8 cellular contexts compared by ENCODE assay signal in genomic region chr3:10286596-10287295, GRCh38. TPM values are rescaled to one million over a fixed set of nuclear protein-coding genes. Genes with fewer than 3 reads are reported as not detected.
DNase-seq lines count a peak whose midpoint lies in the region; ATAC-seq lines count a peak whose summit lies in the region.

No MANE protein-coding gene starts in this region.

- H3K4me3 ChIP-seq in iPS DF 6.9 (ENCODE audit: low read length) = no peak overlapping the region
- no peak overlapping the region for H3K4me3 ChIP-seq in effector memory CD4-positive, alpha-beta T cell (ENCODE audit: insufficient read depth, low read depth, low read length, poor library complexity, severe bottlenecking)

- H3K27ac Mint-ChIP-seq in IgD-negative memory B cell = peak overlapping the region in 2 of 3 donors; percentile 42 to 49
- peak overlapping the region; percentile 15 for H3K27ac Mint-ChIP-seq in activated T-cell treated with anti-CD3 and anti-CD28 coated beads, Interleukin-2, amount 50 U/mL, for 72 hours

- peaks cover 8% of the 10 kb centered on the region for H3K36me3 Mint-ChIP-seq in IgD-negative memory B cell
- H3K36me3 Mint-ChIP-seq in activated T-cell treated with anti-CD3 and anti-CD28 coated beads, Interleukin-2, amount 50 U/mL, for 72 hours (ENCODE audit: insufficient read depth in 2 of 2) = peaks cover 0 to 7% of the 10 kb centered on the region in 2 donors

- H3K27ac ChIP-seq in iPS DF 6.9 (ENCODE audit: low read length) = no peak overlapping the region
- no peak overlapping the region for H3K27ac ChIP-seq in effector memory CD4-positive, alpha-beta T cell (ENCODE audit: insufficient read depth, low read length, poor library complexity, severe bottlenecking)

- no CpG with 5 or more reads among the region's 2 CpGs for WGBS in iPS DF 6.9 (ENCODE audit: insufficient coverage, insufficient read length)

- peak overlapping the region in 1 of 4 donors; percentile 63 for H3K4me3 Mint-ChIP-seq in IgD-negative memory B cell
- no peak overlapping the region for H3K4me3 Mint-ChIP-seq in activated T-cell treated with anti-CD3 and anti-CD28 coated beads, Interleukin-2, amount 50 U/mL, for 72 hours

- H3K4me1 Mint-ChIP-seq in IgD-negative memory B cell = peaks cover 11 to 15% (median 14%) of the 10 kb centered on the region in 3 donors
- peaks cover 40% of the 10 kb centered on the region for H3K4me1 Mint-ChIP-seq in activated T-cell treated with anti-CD3 and anti-CD28 coated beads, Interleukin-2, amount 50 U/mL, for 72 hours (ENCODE audit: low read depth)

- peak in 1 of 2 donors; percentile 29 for ATAC-seq in activated T-cell treated with anti-CD3 and anti-CD28 coated beads, Interleukin-2, amount 50 U/mL, for 72 hours (replicated peaks in 1 of 2)
- ATAC-seq in GM18502 (IDR thresholded peaks at IDR 0.05; ENCODE audit: poor library complexity, unreplicated experiment) = no peak

- no peaks in the 10 kb centered on the region for H3K36me3 ChIP-seq in iPS DF 6.9 (ENCODE audit: control insufficient read depth, insufficient read depth, low read length)
- H3K36me3 ChIP-seq in effector memory CD4-positive, alpha-beta T cell (ENCODE audit: control insufficient read depth, insufficient read depth, low read length) = peaks cover 36% of the 10 kb centered on the region

- H3K4me1 ChIP-seq in iPS DF 6.9 (ENCODE audit: control insufficient read depth, insufficient read depth, low read length) = no peaks in the 10 kb centered on the region
- peaks cover 19% of the 10 kb centered on the region for H3K4me1 ChIP-seq in effector memory CD4-positive, alpha-beta T cell (ENCODE audit: control insufficient read depth, insufficient read depth, low read length, poor library complexity, severe bottlenecking)

- H3K9me3 Mint-ChIP-seq in IgD-negative memory B cell = no peaks in the 10 kb centered on the region
- no peaks in the 10 kb centered on the region for H3K9me3 Mint-ChIP-seq in activated T-cell treated with anti-CD3 and anti-CD28 coated beads, Interleukin-2, amount 50 U/mL, for 72 hours

- DNase-seq in DMS79 (lab: John Stamatoyannopoulos, UW) (peak; percentile 15), iPS DF 6.9 (ENCODE audit: low read depth, low spot score) (peak; percentile 84), NCI-H510A treated with DMSO at 0.1 percent for 48 hours (lab: John Stamatoyannopoulos, UW) (no peak), 8988T (no peak)
- peak in 1 of 2 donors; percentile 26 for DNase-seq in activated T-cell treated with anti-CD3 and anti-CD28 coated beads, Interleukin-2, amount 50 U/mL, for 72 hours
- DNase-seq in effector memory CD4-positive, alpha-beta T cell = no peak

- no peaks in the 10 kb centered on the region for H3K27me3 ChIP-seq in iPS DF 6.9 (ENCODE audit: control insufficient read depth, insufficient read depth, low read length)
- no peaks in the 10 kb centered on the region for H3K27me3 ChIP-seq in effector memory CD4-positive, alpha-beta T cell (replicated peaks; ENCODE audit: control insufficient read depth, insufficient read depth, low read length, poor library complexity, severe bottlenecking)

- H3K27me3 Mint-ChIP-seq in IgD-negative memory B cell = no peaks in the 10 kb centered on the region
- no peaks in the 10 kb centered on the region for H3K27me3 Mint-ChIP-seq in activated T-cell treated with anti-CD3 and anti-CD28 coated beads, Interleukin-2, amount 50 U/mL, for 72 hours (ENCODE audit: low read depth)

- no peaks in the 10 kb centered on the region for H3K9me3 ChIP-seq in iPS DF 6.9 (ENCODE audit: control insufficient read depth, insufficient read depth, low read length)
- H3K9me3 ChIP-seq in effector memory CD4-positive, alpha-beta T cell (ENCODE audit: control insufficient read depth, low read length) = no peaks in the 10 kb centered on the region

RNA-seq across cellular contexts. Expression of gene GHRL, which starts 6.0 kb away (rescaled TPM):
- polyA plus RNA-seq in IgD-negative memory B cell = 1.5 TPM
- total RNA-seq in activated T-cell treated with anti-CD3 and anti-CD28 coated beads, Interleukin-2, amount 50 U/mL, for 72 hours = 1 to 10 TPM in 1 of 2 donors, under 1 TPM in 1; 0.43 to 1.3 TPM

RNA-seq across cellular contexts. Expression of gene SEC13, which starts 34.2 kb away (rescaled TPM):
- 111 TPM for polyA plus RNA-seq in IgD-negative memory B cell
- 10 to 100 TPM; 84.0 to 88.5 TPM for total RNA-seq in activated T-cell treated with anti-CD3 and anti-CD28 coated beads, Interleukin-2, amount 50 U/mL, for 72 hours

RNA-seq across cellular contexts. Expression of gene TATDN2, which starts 38.5 kb away (rescaled TPM):
- polyA plus RNA-seq in IgD-negative memory B cell = 11.6 TPM
- total RNA-seq in activated T-cell treated with anti-CD3 and anti-CD28 coated beads, Interleukin-2, amount 50 U/mL, for 72 hours = 10 to 100 TPM; 40.8 to 49.8 TPM

Comparison
In these comparisons a context has a peak if more than half of its experiments do, and no peak if none do; other contexts are left out.
1. DNase-seq: peak in DMS79 (single experiment) and iPS DF 6.9 (single experiment); none in effector memory CD4-positive, alpha-beta T cell (0 of 3), NCI-H510A treated with DMSO at 0.1 percent for 48 hours (single experiment) and 8988T (single experiment).